16 cellular contexts compared by ENCODE assay signal in the genomic region with DNA sequence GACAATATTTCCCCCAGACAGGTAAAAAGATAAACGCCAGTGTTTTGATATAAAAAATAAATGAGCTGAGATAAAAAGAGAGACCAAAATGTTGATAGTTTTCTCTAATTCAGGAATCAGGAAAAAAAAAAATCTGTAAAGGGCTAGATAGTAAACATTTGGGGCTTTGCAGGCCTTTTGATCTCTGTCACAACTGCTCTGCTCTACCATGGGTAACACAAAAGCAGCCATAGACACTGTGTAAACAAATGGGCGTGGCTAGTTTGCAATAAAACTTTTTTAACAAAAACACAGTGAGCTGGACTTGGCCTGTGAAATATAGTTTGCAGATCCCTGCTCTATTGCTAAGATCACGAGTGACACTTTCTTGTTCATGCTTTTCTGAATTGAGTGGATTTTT.
A peak's percentile ranks its signal among the peaks of the same experiment; 100 is the strongest.
DNase-seq lines count a peak whose midpoint lies in the region; ATAC-seq lines count a peak whose summit lies in the region.
"Had no signal": no experiment of that assay in that cellular context is flagged by ENCODE, and none has a peak within 500 bp of the region (broad histone marks: within the 10 kb centered on the region; RNA-seq: fewer than 3 reads in every experiment).

No MANE protein-coding gene starts in this region.

- peak; percentile 8 for DNase-seq in COLO829 (ENCODE audit: low spot score)
- DNase-seq in HuH-7.5 (ENCODE audit: low spot score): peak; percentile 28
- DNase-seq in NCI-H774 (lab: John Stamatoyannopoulos, UW): peak; percentile 89
- DNase-seq in left colon: no peak
- no peak for DNase-seq in activated CD4-positive, CD25-positive, alpha-beta regulatory T cell treated with anti-CD3 and anti-CD28 coated beads, Interleukin-2, amount 50 U/mL, for 72 hours
- no peak for DNase-seq in sciatic nerve (ENCODE audit: low spot score)
- no peak for DNase-seq in aorta
- DNase-seq: activated CD4-positive, alpha-beta memory T cell treated with anti-CD3 and anti-CD28 coated beads for 36 hours; COR-L47; H7; NCI-H524 treated with DMSO at 0.1 percent for 48 hours; occipital lobe; substantia nigra; T-helper 9 cell had no signal

- no peaks in the 10 kb centered on the region for H3K4me1 ChIP-seq in aorta (ENCODE audit: control insufficient read depth in 1 of 2, insufficient read depth in 2 of 2, low read length in 2 of 2)

- H3K36me3 ChIP-seq in aorta (ENCODE audit: control insufficient read depth in 1 of 2, insufficient read depth in 2 of 2, low read length in 1 of 2): no peaks in the 10 kb centered on the region

- H3K27me3 ChIP-seq in aorta (ENCODE audit: control insufficient read depth in 1 of 2, insufficient read depth in 2 of 2, low read length in 1 of 2): no peaks in the 10 kb centered on the region

- H3K4me3 ChIP-seq in aorta (ENCODE audit: low read length in 2 of 2): no peak overlapping the region

- ATAC-seq in left colon: peak; percentile 97
- ATAC-seq in sciatic nerve: no peak
- no peak for ATAC-seq in HG02798 (IDR thresholded peaks at IDR 0.05; ENCODE audit: poor library complexity, unreplicated experiment)
- ATAC-seq in aorta (ENCODE audit: low FRiP score): no peak
- ATAC-seq: activated T-helper 17 cell treated with anti-CD3 and anti-CD28 coated beads, Interleukin-2, amount 50 U/mL, for 72 hours had no signal

- H3K9me3 ChIP-seq in aorta (ENCODE audit: control insufficient read depth, low read length): no peaks in the 10 kb centered on the region

- 39 to 52% methylated on average over 3 of the region's 3 CpGs for WGBS in aorta, 2 donors

- intact Hi-C loops in left colon (cut with DNase I, micrococcal nuclease): no loop called here
- intact Hi-C loops in sciatic nerve (cut with DNase I): no loop called here
- intact Hi-C loops in aorta (cut with DNase I): no loop called here

- no peak overlapping the region for H3K27ac ChIP-seq in aorta (ENCODE audit: low read depth in 1 of 2, low read length in 2 of 2)

Comparison
In these comparisons a context has a peak if more than half of its experiments do, and no peak if none do; other contexts are left out.
1. DNase-seq: peak in COLO829 (single experiment), HuH-7.5 (single experiment) and NCI-H774 (single experiment); none in left colon (0 of 2), activated CD4-positive, CD25-positive, alpha-beta regulatory T cell treated with anti-CD3 and anti-CD28 coated beads, Interleukin-2, amount 50 U/mL, for 72 hours (single experiment), sciatic nerve (single experiment) and aorta (0 of 2).